In genomic region chr6:11613858-11614257, GRCh38 we compare ENCODE assay signal across 13 cellular contexts.
DNase-seq lines count a peak whose midpoint lies in the region; ATAC-seq and TF ChIP-seq lines count a peak whose summit lies in the region.
"Had no signal": no experiment of that assay in that cellular context is flagged by ENCODE, and none has a peak within 500 bp of the region (broad histone marks: within the 10 kb centered on the region; RNA-seq: fewer than 3 reads in every experiment).

No MANE protein-coding gene starts in this region.

- H3K18ac ChIP-seq in IMR-90 (ENCODE audit: low read depth, low read length) (peak overlapping the region; percentile 96; the same call in 1 of the 2 replicates), mesenchymal stem cell (ENCODE audit: low read depth in 1 of 2, low read length in 2 of 2) (peak overlapping the region in 1 of 2 experiments; percentile 84)

- intact Hi-C loops in IMR-90 (cut with micrococcal nuclease), result loop anchor here (1.0 kb wide), 1 partner anchor 28 kb away; no protein-coding TSS in a partner anchor
- intact Hi-C loops in CD4-positive, alpha-beta memory T cell (cut with micrococcal nuclease), result no loop called here

- H3K9me3 ChIP-seq in IMR-90 (ENCODE audit: control insufficient read depth, insufficient read depth, low read length) (no peaks in the 10 kb centered on the region), mesenchymal stem cell (ENCODE audit: control insufficient read depth, low read length) (no peaks in the 10 kb centered on the region)
- no peaks in the 10 kb centered on the region for H3K9me3 ChIP-seq in CD4-positive, alpha-beta memory T cell (ENCODE audit: control insufficient read depth in 1 of 2, low read length in 2 of 2)
- H3K9me3 ChIP-seq: BE2C, uterus had no signal

- H4K5ac ChIP-seq in IMR-90 (ENCODE audit: low read depth, low read length), result peak overlapping the region; percentile 95

- H3K27ac ChIP-seq in IMR-90 (ENCODE audit: insufficient read depth, low read length) (peak overlapping the region; percentile 80), coronary artery (peak overlapping the region; percentile 3 to 74), mesenchymal stem cell (ENCODE audit: low read length, poor library complexity, severe bottlenecking) (peak overlapping the region; percentile 100)
- H3K27ac ChIP-seq in CD4-positive, alpha-beta memory T cell (ENCODE audit: low read depth, low read length), result no peak overlapping the region
- H3K27ac ChIP-seq: uterus had no signal

- in situ Hi-C loops in ACHN (cut with HindIII; ENCODE audit: low pct_ligation_motif_present, low pct_unique_long_range_greater_than_20kb, low sequenced_read_pairs), result no loop called here
- in situ Hi-C loops in IMR-90 (cut with MboI; ENCODE audit: low sequenced_read_pairs), result no loop called here

- H3K9me3 Mint-ChIP-seq in CD4-positive, alpha-beta memory T cell, result no peaks in the 10 kb centered on the region
- H3K9me3 Mint-ChIP-seq: activated naive CD4-positive, alpha-beta T cell treated with anti-CD3 and anti-CD28 coated beads, Interleukin-2, amount 50 U/mL, for 24 hours; nephron progenitor cell had no signal

- H3K4ac ChIP-seq in IMR-90 (ENCODE audit: low read depth, low read length) (peak overlapping the region; percentile 100), mesenchymal stem cell (ENCODE audit: low read depth in 1 of 2, low read length in 2 of 2) (no peak overlapping the region)

- H3K36me3 ChIP-seq in IMR-90 (ENCODE audit: control insufficient read depth, insufficient read depth, low read length) (no peaks in the 10 kb centered on the region), mesenchymal stem cell (ENCODE audit: control insufficient read depth in 1 of 2, insufficient read depth in 2 of 2, low read depth in 1 of 2, low read length in 2 of 2) (no peaks in the 10 kb centered on the region)
- no peaks in the 10 kb centered on the region for H3K36me3 ChIP-seq in CD4-positive, alpha-beta memory T cell (ENCODE audit: insufficient read depth, low read length)
- H3K36me3 ChIP-seq: BE2C, uterus had no signal

- H3K9ac ChIP-seq in IMR-90 (ENCODE audit: low read depth, low read length), result peak overlapping the region; percentile 30; the same call in 1 of the 2 replicates
- H3K9ac ChIP-seq in mesenchymal stem cell (ENCODE audit: low read length), result no peak overlapping the region

- H3K36me3 Mint-ChIP-seq in CD4-positive, alpha-beta memory T cell, result no peaks in the 10 kb centered on the region
- H3K36me3 Mint-ChIP-seq: activated naive CD4-positive, alpha-beta T cell treated with anti-CD3 and anti-CD28 coated beads, Interleukin-2, amount 50 U/mL, for 24 hours had no signal

- H3K4me1 Mint-ChIP-seq in CD4-positive, alpha-beta memory T cell, result no peaks in the 10 kb centered on the region
- H3K4me1 Mint-ChIP-seq: activated naive CD4-positive, alpha-beta T cell treated with anti-CD3 and anti-CD28 coated beads, Interleukin-2, amount 50 U/mL, for 24 hours had no signal

- POLR2A ChIA-PET in IMR-90 (lab: Charles Lee; ENCODE audit: unreplicated experiment), result interaction anchor here (0.6 kb wide), 2 partner anchors 17 to 26 kb away, joined by 3 read pairs; no protein-coding TSS in a partner anchor
- POLR2A ChIA-PET in CD4-positive, alpha-beta memory T cell (lab: Charles Lee; ENCODE audit: partially characterized antibody), result no interaction called here

- TF ChIP-seq CTCF in IMR-90 (conservative IDR thresholded peaks at IDR 0.05; ENCODE audit: low read depth, low read length) (no peak), coronary artery (IDR thresholded peaks at IDR 0.05) (no peak)

- peak; percentile 79 for DNase-seq in ACHN
- peak; percentile 98 for DNase-seq in IMR-90
- peak; percentile 29 for DNase-seq in coronary artery (ENCODE audit: low spot score)
- DNase-seq in mesenchymal stem cell, result peak; percentile 94
- DNase-seq in superior temporal gyrus (ENCODE audit: extremely low spot score), result no peak
- DNase-seq in CD4-positive, alpha-beta memory T cell, result no peak
- DNase-seq in midbrain (lab: John Stamatoyannopoulos, UW), result no peak
- DNase-seq: BE2C; nephron progenitor cell; NK-92 treated with Interleukin-12 subunit alpha and Interleukin-12 subunit beta, amount 100 ng/mL, for 24 hours; uterus had no signal

- dilution Hi-C loops in IMR-90 (cut with HindIII; ENCODE audit: low sequenced_read_pairs, unreplicated experiment), result no loop called here

- H2BK120ac ChIP-seq in IMR-90 (ENCODE audit: low read depth, low read length) (peak overlapping the region; percentile 100), mesenchymal stem cell (ENCODE audit: low read depth, low read length) (no peak overlapping the region)

- peak; percentile 34; the same call in 1 of the 2 replicates for TF ChIP-seq POLR2A in IMR-90 (IDR thresholded peaks at IDR 0.05; ENCODE audit: low read depth, low read length)

- H3K4me1 ChIP-seq in IMR-90 (ENCODE audit: control insufficient read depth, insufficient read depth, low read length) (peaks cover 28% of the 10 kb centered on the region), mesenchymal stem cell (ENCODE audit: control insufficient read depth, insufficient read depth, low read depth, low read length) (peaks cover 16% of the 10 kb centered on the region)
- no peaks in the 10 kb centered on the region for H3K4me1 ChIP-seq in CD4-positive, alpha-beta memory T cell (ENCODE audit: insufficient read depth, low read length)
- H3K4me1 ChIP-seq: BE2C, uterus had no signal

- H2BK12ac ChIP-seq in mesenchymal stem cell (ENCODE audit: low read length in 2 of 2), result no peak overlapping the region

- peak overlapping the region; percentile 98 for H3K56ac ChIP-seq in IMR-90 (ENCODE audit: extremely low read depth, insufficient read depth, low read length)

- H2BK5ac ChIP-seq in IMR-90 (ENCODE audit: low read depth, low read length, poor library complexity, severe bottlenecking), result peak overlapping the region; percentile 76
- H2BK5ac ChIP-seq in mesenchymal stem cell (ENCODE audit: low read depth, low read length, poor library complexity, severe bottlenecking), result peak overlapping the region; percentile 97

- peak overlapping the region; percentile 68 for H2AK9ac ChIP-seq in IMR-90 (replicated peaks; ENCODE audit: low read depth, low read length, poor library complexity)

- H4K8ac ChIP-seq in IMR-90 (ENCODE audit: low read depth in 2 of 2, low read length in 2 of 2), result peak overlapping the region; percentile 86 to 98
- H4K8ac ChIP-seq in mesenchymal stem cell (ENCODE audit: low read length), result no peak overlapping the region

- no peaks in the 10 kb centered on the region for H3K27me3 ChIP-seq in IMR-90 (ENCODE audit: control insufficient read depth, insufficient read depth, low read length)
- H3K27me3 ChIP-seq in mesenchymal stem cell (ENCODE audit: control insufficient read depth in 1 of 2, insufficient read depth in 1 of 2, low read length in 2 of 2), result no peaks in the 10 kb centered on the region
- no peaks in the 10 kb centered on the region for H3K27me3 ChIP-seq in CD4-positive, alpha-beta memory T cell (ENCODE audit: insufficient read depth, low read length)
- H3K27me3 ChIP-seq: BE2C, uterus had no signal

- no peak overlapping the region for H3K4me3 Mint-ChIP-seq in CD4-positive, alpha-beta memory T cell
- H3K4me3 Mint-ChIP-seq: activated naive CD4-positive, alpha-beta T cell treated with anti-CD3 and anti-CD28 coated beads, Interleukin-2, amount 50 U/mL, for 24 hours; nephron progenitor cell had no signal

- TF ChIP-seq RAD21 in IMR-90 (IDR thresholded peaks at IDR 0.05; ENCODE audit: low read length), result no peak

- H3K4me2 ChIP-seq in IMR-90 (ENCODE audit: low read depth, low read length) (peak overlapping the region; percentile 13; the same call in 1 of the 2 replicates), mesenchymal stem cell (ENCODE audit: low read length, poor library complexity, severe bottlenecking) (no peak overlapping the region)

- H3K79me1 ChIP-seq in IMR-90 (ENCODE audit: low read depth in 1 of 2, low read length in 2 of 2) (peaks cover 0 to 21% of the 10 kb centered on the region in 2 experiments; a peak in 2 of 4 replicates), mesenchymal stem cell (replicated peaks; ENCODE audit: low read length, poor library complexity, severe bottlenecking) (no peaks in the 10 kb centered on the region)

- H3K9me1 ChIP-seq in IMR-90 (ENCODE audit: insufficient read depth, low read length), result peaks cover 26% of the 10 kb centered on the region

- ATAC-seq in IMR-90 (ENCODE audit: low read depth) (peak; percentile 47), HG03378 (IDR thresholded peaks at IDR 0.05; ENCODE audit: unreplicated experiment) (no peak)

- H2BK15ac ChIP-seq in IMR-90 (ENCODE audit: low read depth, low read length), result peak overlapping the region; percentile 97
- H2BK15ac ChIP-seq in mesenchymal stem cell (ENCODE audit: low read depth, poor library complexity, severe bottlenecking), result no peak overlapping the region

- H4K91ac ChIP-seq in IMR-90 (ENCODE audit: insufficient read depth, low read depth, low read length) (peak overlapping the region; percentile 99), mesenchymal stem cell (ENCODE audit: low read length) (no peak overlapping the region)

- H3K27me3 Mint-ChIP-seq in CD4-positive, alpha-beta memory T cell, result peaks cover 0 to 12% of the 10 kb centered on the region in 2 donors
- H3K27me3 Mint-ChIP-seq: activated naive CD4-positive, alpha-beta T cell treated with anti-CD3 and anti-CD28 coated beads, Interleukin-2, amount 50 U/mL, for 24 hours had no signal

- no peaks in the 10 kb centered on the region for H4K20me1 ChIP-seq in IMR-90 (ENCODE audit: insufficient read depth, low read length)

- H3K14ac ChIP-seq in IMR-90 (replicated peaks; ENCODE audit: low read depth, low read length), result peak overlapping the region; percentile 99
- no peak overlapping the region for H3K14ac ChIP-seq in mesenchymal stem cell (ENCODE audit: low read length in 2 of 2)

- no TSS peak for BruUV-seq in IMR-90 (replicated peaks; lab: Mats Ljungman, UMichigan)

- H3K4me3 ChIP-seq in IMR-90 (ENCODE audit: insufficient read depth, low read depth, low read length), result no peak overlapping the region
- no peak overlapping the region for H3K4me3 ChIP-seq in coronary artery
- no peak overlapping the region for H3K4me3 ChIP-seq in mesenchymal stem cell (ENCODE audit: insufficient read depth in 1 of 2, low read depth in 1 of 2, low read length in 2 of 2)
- no peak overlapping the region for H3K4me3 ChIP-seq in CD4-positive, alpha-beta memory T cell (ENCODE audit: low read length in 2 of 2)
- H3K4me3 ChIP-seq: uterus had no signal

- peak overlapping the region; percentile 100 for H2BK20ac ChIP-seq in IMR-90 (ENCODE audit: low read depth, low read length)

- H2AFZ ChIP-seq in IMR-90 (replicated peaks; ENCODE audit: low read length, poor library complexity), result peak overlapping the region; percentile 60
- H2AFZ ChIP-seq in mesenchymal stem cell (ENCODE audit: low read depth, low read length), result no peak overlapping the region

- CTCF ChIA-PET in IMR-90 (lab: Yijun Ruan, JAX), result interaction anchor here (0.6 to 1.1 kb wide), 2 partner anchors 23 to 58 kb away, joined by 3 read pairs; no protein-coding TSS in a partner anchor
- CTCF ChIA-PET in CD4-positive, alpha-beta memory T cell (lab: Charles Lee; ENCODE audit: partially characterized antibody), result no interaction called here

- WGBS in IMR-90 (ENCODE audit: extremely low coverage in 2 of 2, insufficient read length in 1 of 2), 2 experiments, result no CpG with 5 or more reads among the region's 4 CpGs
- 0% methylated on average over 4 of the region's 4 CpGs for WGBS in mesenchymal stem cell

- H2AK5ac ChIP-seq in IMR-90 (ENCODE audit: low read depth, low read length), result peak overlapping the region; percentile 100
- peak overlapping the region; percentile 100 for H2AK5ac ChIP-seq in mesenchymal stem cell (ENCODE audit: low read length, severe bottlenecking)

- peak overlapping the region; percentile 99 for H3K23ac ChIP-seq in IMR-90 (ENCODE audit: low read depth, low read length)
- no peak overlapping the region for H3K23ac ChIP-seq in mesenchymal stem cell (ENCODE audit: low read length in 2 of 2)

- H3K27ac Mint-ChIP-seq in CD4-positive, alpha-beta memory T cell, result no peak overlapping the region
- H3K27ac Mint-ChIP-seq: activated naive CD4-positive, alpha-beta T cell treated with anti-CD3 and anti-CD28 coated beads, Interleukin-2, amount 50 U/mL, for 24 hours; nephron progenitor cell had no signal

Comparison
In these comparisons a context has a peak if more than half of its experiments do, and no peak if none do; other contexts are left out.
1. DNase-seq: peak in ACHN (single experiment), IMR-90 (single experiment), coronary artery (single experiment) and mesenchymal stem cell (single experiment); none in superior temporal gyrus (single experiment), CD4-positive, alpha-beta memory T cell (0 of 5) and midbrain (single experiment).